In the genomic region with DNA sequence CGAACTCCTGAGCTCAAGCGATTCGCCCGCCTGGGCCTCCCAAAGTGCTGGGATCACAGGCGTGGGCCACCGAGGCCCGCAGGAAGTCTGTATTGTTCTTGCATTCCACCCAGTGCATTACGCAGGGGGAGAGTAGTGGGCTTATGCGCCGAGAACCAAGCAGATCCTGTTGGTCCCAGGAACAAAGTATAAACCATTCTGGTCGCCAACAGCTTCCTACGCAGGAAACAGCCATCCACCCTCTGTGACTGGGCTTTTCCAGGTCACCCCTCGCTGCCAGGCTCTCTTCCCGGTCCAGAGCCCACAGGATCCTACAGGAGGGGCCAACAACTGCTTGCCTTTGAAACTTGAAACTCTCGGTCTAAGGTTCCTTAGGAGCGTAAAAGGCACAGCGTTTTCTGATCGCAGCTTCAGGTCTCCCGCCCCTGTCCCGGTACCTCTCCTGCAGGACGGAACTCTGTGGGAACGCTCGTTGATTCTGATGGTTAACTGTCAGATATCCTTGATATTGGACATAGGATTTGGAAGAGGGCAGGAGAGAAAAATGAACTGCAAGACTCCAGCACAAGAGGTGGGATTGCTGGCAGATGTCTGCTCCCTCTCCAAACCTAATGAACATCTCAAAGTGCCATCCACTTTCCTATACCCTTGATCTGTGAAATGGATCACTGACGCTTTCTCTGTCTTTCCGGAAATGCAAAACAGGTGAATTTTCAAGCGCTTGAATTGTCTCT, we compare ENCODE assay signal across 11 cellular contexts. TPM values are rescaled to one million over a fixed set of nuclear protein-coding genes. Genes with fewer than 3 reads are reported as not detected.
A peak's percentile ranks its signal among the peaks of the same experiment; 100 is the strongest.
DNase-seq lines count a peak whose midpoint lies in the region; TF ChIP-seq lines count a peak whose summit lies in the region.
"Had no signal": no experiment of that assay in that cellular context is flagged by ENCODE, and none has a peak within 500 bp of the region (broad histone marks: within the 10 kb centered on the region; RNA-seq: fewer than 3 reads in every experiment).

No MANE protein-coding gene starts in this region.

- intact Hi-C loops in activated CD4-positive, alpha-beta T cell treated with anti-CD3 and anti-CD28 coated beads, Interleukin-2, amount 10 ng/mL, durations not matched to agents 24 days and 14 days (cut with micrococcal nuclease) = no loop called here

- no peak for DNase-seq in activated CD4-positive, alpha-beta T cell treated with anti-CD3 and anti-CD28 coated beads, Interleukin-2, amount 10 ng/mL, durations not matched to agents 24 days and 14 days
- DNase-seq in activated CD4-positive, alpha-beta T cell treated with anti-CD3 and anti-CD28 coated beads, Interleukin-2, amount 10 ng/mL, durations not matched to agents 7 days and 5 days = no peak
- peak in 1 of 2 donors; percentile 51 for DNase-seq in cardiac fibroblast (ENCODE audit: low read depth in 2 of 2)
- peak; percentile 87 for DNase-seq in islet precursor cell
- DNase-seq in LoVo (ENCODE audit: low spot score) = no peak
- DNase-seq in NCI-H2196 (lab: John Stamatoyannopoulos, UW; ENCODE audit: unreplicated experiment) = no peak
- no peak for DNase-seq in NCI-H82 treated with DMSO at 0.1 percent for 48 hours (lab: John Stamatoyannopoulos, UW; ENCODE audit: unreplicated experiment)
- DNase-seq: foreskin melanocyte; stimulated activated CD4-positive, alpha-beta T cell treated with anti-CD3 and anti-CD28 coated beads, Interleukin-12 subunit alpha, Interleukin-12 subunit beta, amount 100 ng/mL, for 4 hours; tibial artery had no signal

- H3K9me3 ChIP-seq in subcutaneous abdominal adipose tissue (ENCODE audit: control insufficient read depth in 5 of 5, low read length in 5 of 5) = no peaks in the 10 kb centered on the region
- H3K9me3 ChIP-seq: tibial artery had no signal

- H3K4me1 ChIP-seq in subcutaneous abdominal adipose tissue (ENCODE audit: control insufficient read depth in 5 of 5, insufficient read depth in 5 of 5, low read length in 5 of 5) = peaks cover 4 to 46% (median 37%) of the 10 kb centered on the region in 5 donors

- CTCF ChIA-PET in activated CD4-positive, alpha-beta T cell treated with anti-CD3 and anti-CD28 coated beads, Interleukin-2, amount 10 ng/mL, durations not matched to agents 7 days and 5 days (lab: Charles Lee) = no interaction called here

- peaks cover 31% of the 10 kb centered on the region for H3K4me1 Mint-ChIP-seq in activated CD4-positive, alpha-beta T cell treated with anti-CD3 and anti-CD28 coated beads, Interleukin-2, amount 10 ng/mL, durations not matched to agents 24 days and 14 days
- H3K4me1 Mint-ChIP-seq in activated CD4-positive, alpha-beta T cell treated with anti-CD3 and anti-CD28 coated beads, Interleukin-2, amount 10 ng/mL, durations not matched to agents 7 days and 5 days = peaks cover 37% of the 10 kb centered on the region

- H3K4me3 ChIP-seq in cardiac fibroblast (replicated peaks in 1 of 2; ENCODE audit: low read depth in 2 of 2, low read length in 2 of 2) (peak overlapping the region; percentile 13 to 33), subcutaneous abdominal adipose tissue (ENCODE audit: low read depth in 1 of 5, low read length in 5 of 5) (peak overlapping the region in 4 of 5 donors; percentile 24 to 53 (median 40))

- TF ChIP-seq CTCF in cardiac fibroblast (IDR thresholded peaks at IDR 0.05; ENCODE audit: low read depth, low read length) = no peak

- no peaks in the 10 kb centered on the region for H3K9me3 Mint-ChIP-seq in activated CD4-positive, alpha-beta T cell treated with anti-CD3 and anti-CD28 coated beads, Interleukin-2, amount 10 ng/mL, durations not matched to agents 24 days and 14 days
- H3K9me3 Mint-ChIP-seq in activated CD4-positive, alpha-beta T cell treated with anti-CD3 and anti-CD28 coated beads, Interleukin-2, amount 10 ng/mL, durations not matched to agents 7 days and 5 days = no peaks in the 10 kb centered on the region

- peaks cover 5% of the 10 kb centered on the region for H3K36me3 Mint-ChIP-seq in activated CD4-positive, alpha-beta T cell treated with anti-CD3 and anti-CD28 coated beads, Interleukin-2, amount 10 ng/mL, durations not matched to agents 24 days and 14 days (ENCODE audit: low read depth)
- H3K36me3 Mint-ChIP-seq in activated CD4-positive, alpha-beta T cell treated with anti-CD3 and anti-CD28 coated beads, Interleukin-2, amount 10 ng/mL, durations not matched to agents 7 days and 5 days (ENCODE audit: low read depth) = peaks cover 28% of the 10 kb centered on the region

- H3K27me3 ChIP-seq in subcutaneous abdominal adipose tissue (ENCODE audit: control insufficient read depth in 5 of 5, insufficient read depth in 4 of 5, low read length in 5 of 5) = no peaks in the 10 kb centered on the region
- H3K27me3 ChIP-seq: tibial artery had no signal

- no peaks in the 10 kb centered on the region for H3K27me3 Mint-ChIP-seq in activated CD4-positive, alpha-beta T cell treated with anti-CD3 and anti-CD28 coated beads, Interleukin-2, amount 10 ng/mL, durations not matched to agents 24 days and 14 days
- no peaks in the 10 kb centered on the region for H3K27me3 Mint-ChIP-seq in activated CD4-positive, alpha-beta T cell treated with anti-CD3 and anti-CD28 coated beads, Interleukin-2, amount 10 ng/mL, durations not matched to agents 7 days and 5 days

- peak overlapping the region; percentile 12 for H3K4me3 Mint-ChIP-seq in activated CD4-positive, alpha-beta T cell treated with anti-CD3 and anti-CD28 coated beads, Interleukin-2, amount 10 ng/mL, durations not matched to agents 24 days and 14 days
- no peak overlapping the region for H3K4me3 Mint-ChIP-seq in activated CD4-positive, alpha-beta T cell treated with anti-CD3 and anti-CD28 coated beads, Interleukin-2, amount 10 ng/mL, durations not matched to agents 7 days and 5 days

- no peak overlapping the region for H3K27ac Mint-ChIP-seq in activated CD4-positive, alpha-beta T cell treated with anti-CD3 and anti-CD28 coated beads, Interleukin-2, amount 10 ng/mL, durations not matched to agents 24 days and 14 days
- H3K27ac Mint-ChIP-seq in activated CD4-positive, alpha-beta T cell treated with anti-CD3 and anti-CD28 coated beads, Interleukin-2, amount 10 ng/mL, durations not matched to agents 7 days and 5 days = no peak overlapping the region

- peak overlapping the region; percentile 38 for H3K27ac ChIP-seq in subcutaneous abdominal adipose tissue (ENCODE audit: low read depth, low read length)

- peak overlapping the region in 1 of 5 donors; percentile 27 for H3K9ac ChIP-seq in subcutaneous abdominal adipose tissue (ENCODE audit: low read length in 5 of 5)

- H3K36me3 ChIP-seq in subcutaneous abdominal adipose tissue (ENCODE audit: control insufficient read depth in 5 of 5, insufficient read depth in 5 of 5, low read length in 5 of 5) = no peaks in the 10 kb centered on the region
- H3K36me3 ChIP-seq: tibial artery had no signal

- POLR2A ChIA-PET in activated CD4-positive, alpha-beta T cell treated with anti-CD3 and anti-CD28 coated beads, Interleukin-2, amount 10 ng/mL, durations not matched to agents 7 days and 5 days (lab: Charles Lee) = no interaction called here

RNA-seq across cellular contexts. Expression of gene ANXA2R, which starts 4.2 kb away (rescaled TPM):
- total RNA-seq in activated CD4-positive, alpha-beta T cell treated with anti-CD3 and anti-CD28 coated beads, Interleukin-2, amount 10 ng/mL, durations not matched to agents 24 days and 14 days = 1.1 and 1.2 TPM in 2 replicates
- 10 to 100 TPM; 29.5 to 32.0 TPM for total RNA-seq in activated CD4-positive, alpha-beta T cell treated with anti-CD3 and anti-CD28 coated beads, Interleukin-2, amount 10 ng/mL, durations not matched to agents 7 days and 5 days

Comparison
In these comparisons a context has a peak if more than half of its experiments do, and no peak if none do; other contexts are left out.
1. RNA of gene ANXA2R, which starts 4.2 kb away (total RNA-seq): 29.5 to 32.0 TPM in activated CD4-positive, alpha-beta T cell treated with anti-CD3 and anti-CD28 coated beads, Interleukin-2, amount 10 ng/mL, durations not matched to agents 7 days and 5 days; 1.1 to 1.2 TPM in activated CD4-positive, alpha-beta T cell treated with anti-CD3 and anti-CD28 coated beads, Interleukin-2, amount 10 ng/mL, durations not matched to agents 24 days and 14 days; every median in the first group is over 10 times any median in the second.